Comparison of ENCODE assay signal across 1 cellular context in the genomic region with DNA sequence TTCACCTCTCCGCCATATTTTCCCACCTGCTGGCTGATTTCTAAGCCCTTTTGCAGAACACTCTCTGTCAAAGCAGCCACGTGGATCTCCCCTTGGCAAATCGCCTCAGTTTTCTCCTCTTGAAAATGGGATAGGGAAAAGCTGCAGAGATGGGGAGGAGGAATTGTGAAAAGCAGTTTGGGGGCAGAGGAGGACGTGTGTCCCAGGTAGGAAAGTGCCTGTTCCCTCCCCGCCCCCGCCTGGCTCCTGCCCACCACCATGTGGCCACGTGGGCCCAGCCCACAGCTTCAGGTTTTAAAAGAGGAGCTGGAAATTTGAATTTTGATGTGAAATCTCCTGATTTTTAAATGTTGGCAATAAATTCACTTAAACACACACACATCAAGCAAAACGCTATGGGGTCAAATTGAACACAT.
TF ChIP-seq lines count a peak whose summit lies in the region.

No MANE protein-coding gene starts in this region.

TF ChIP-seq in HepG2, 621 proteins besides CTCF, POLR2A, EP300 and RAD21 (continued from another document and continues in another):
- TF ChIP-seq, protein P1, sequence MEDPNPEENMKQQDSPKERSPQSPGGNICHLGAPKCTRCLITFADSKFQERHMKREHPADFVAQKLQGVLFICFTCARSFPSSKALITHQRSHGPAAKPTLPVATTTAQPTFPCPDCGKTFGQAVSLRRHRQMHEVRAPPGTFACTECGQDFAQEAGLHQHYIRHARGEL (CRISPR knock-in tag; IDR thresholded peaks at IDR 0.05), result no peak
- TF ChIP-seq SNAI1 (CRISPR knock-in tag; IDR thresholded peaks at IDR 0.05; ENCODE audit: borderline replicate concordance) (no peak), ZBTB42 (CRISPR knock-in tag; IDR thresholded peaks at IDR 0.05) (no peak), ZNF550 (CRISPR knock-in tag; IDR thresholded peaks at IDR 0.05; ENCODE audit: borderline replicate concordance) (no peak), ZFY (CRISPR knock-in tag; IDR thresholded peaks at IDR 0.05) (no peak), IRX3 (CRISPR knock-in tag; IDR thresholded peaks at IDR 0.05; ENCODE audit: borderline replicate concordance, low read depth) (0 out of 2 replicates have a peak, but pooled peaks have one; percentile 22), SPEN (CRISPR knock-in tag; IDR thresholded peaks at IDR 0.05; ENCODE audit: low read depth) (no peak; the same call in 1 of the 2 replicates), ZNF235 (CRISPR knock-in tag; IDR thresholded peaks at IDR 0.05; ENCODE audit: borderline replicate concordance) (no peak), ZBTB20 (CRISPR knock-in tag; IDR thresholded peaks at IDR 0.05; ENCODE audit: borderline replicate concordance, low read depth) (0 out of 2 replicates have a peak, but pooled peaks have one; percentile 7), ELF1 (CRISPR knock-in tag; IDR thresholded peaks at IDR 0.05) (no peak), ZNF678 (CRISPR knock-in tag; IDR thresholded peaks at IDR 0.05) (peak; percentile 56; the same call in 1 of the 2 replicates), ZNF572 (CRISPR knock-in tag; IDR thresholded peaks at IDR 0.05) (no peak), PITX1 (CRISPR knock-in tag; IDR thresholded peaks at IDR 0.05) (no peak; the same call in 1 of the 2 replicates), SAP130 (CRISPR knock-in tag; IDR thresholded peaks at IDR 0.05; ENCODE audit: low read depth) (no peak; the same call in 1 of the 2 replicates), SOX13 (IDR thresholded peaks at IDR 0.05) (no peak), SOX13 (CRISPR knock-in tag; conservative IDR thresholded peaks at IDR 0.05 in 1 of 2, IDR thresholded peaks at IDR 0.05 in 1 of 2) (no peak), TEAD2 (CRISPR knock-in tag; IDR thresholded peaks at IDR 0.05) (no peak), IKZF4 (CRISPR knock-in tag; IDR thresholded peaks at IDR 0.05; ENCODE audit: borderline replicate concordance, low read depth, not compliant biosample characterization) (peak; percentile 45), ZNF556 (CRISPR knock-in tag; IDR thresholded peaks at IDR 0.05; ENCODE audit: borderline replicate concordance) (peak; percentile 47; the same call in 1 of the 2 replicates), ZNF557 (CRISPR knock-in tag; IDR thresholded peaks at IDR 0.05) (peak; percentile 9; the same call in 1 of the 2 replicates), ZNF546 (CRISPR knock-in tag; conservative IDR thresholded peaks at IDR 0.05) (no peak), CCDC6 (CRISPR knock-in tag; IDR thresholded peaks at IDR 0.05) (no peak), PTBP1 (IDR thresholded peaks at IDR 0.05; ENCODE audit: low read depth, low read length, poor library complexity, severe bottlenecking) (no peak), RBM22 (optimal IDR thresholded peaks at IDR 0.05; ENCODE audit: low read length) (no peak), ZBTB38 (CRISPR knock-in tag; IDR thresholded peaks at IDR 0.05) (no peak), U2AF1 (optimal IDR thresholded peaks at IDR 0.05; ENCODE audit: low read depth, low read length) (no peak), SALL2 (CRISPR knock-in tag; IDR thresholded peaks at IDR 0.05) (no peak), ZNF761 (CRISPR knock-in tag; conservative IDR thresholded peaks at IDR 0.05) (no peak), ZNF629 (CRISPR knock-in tag; conservative IDR thresholded peaks at IDR 0.05) (peak; percentile 82)
- TF ChIP-seq, protein P2, sequence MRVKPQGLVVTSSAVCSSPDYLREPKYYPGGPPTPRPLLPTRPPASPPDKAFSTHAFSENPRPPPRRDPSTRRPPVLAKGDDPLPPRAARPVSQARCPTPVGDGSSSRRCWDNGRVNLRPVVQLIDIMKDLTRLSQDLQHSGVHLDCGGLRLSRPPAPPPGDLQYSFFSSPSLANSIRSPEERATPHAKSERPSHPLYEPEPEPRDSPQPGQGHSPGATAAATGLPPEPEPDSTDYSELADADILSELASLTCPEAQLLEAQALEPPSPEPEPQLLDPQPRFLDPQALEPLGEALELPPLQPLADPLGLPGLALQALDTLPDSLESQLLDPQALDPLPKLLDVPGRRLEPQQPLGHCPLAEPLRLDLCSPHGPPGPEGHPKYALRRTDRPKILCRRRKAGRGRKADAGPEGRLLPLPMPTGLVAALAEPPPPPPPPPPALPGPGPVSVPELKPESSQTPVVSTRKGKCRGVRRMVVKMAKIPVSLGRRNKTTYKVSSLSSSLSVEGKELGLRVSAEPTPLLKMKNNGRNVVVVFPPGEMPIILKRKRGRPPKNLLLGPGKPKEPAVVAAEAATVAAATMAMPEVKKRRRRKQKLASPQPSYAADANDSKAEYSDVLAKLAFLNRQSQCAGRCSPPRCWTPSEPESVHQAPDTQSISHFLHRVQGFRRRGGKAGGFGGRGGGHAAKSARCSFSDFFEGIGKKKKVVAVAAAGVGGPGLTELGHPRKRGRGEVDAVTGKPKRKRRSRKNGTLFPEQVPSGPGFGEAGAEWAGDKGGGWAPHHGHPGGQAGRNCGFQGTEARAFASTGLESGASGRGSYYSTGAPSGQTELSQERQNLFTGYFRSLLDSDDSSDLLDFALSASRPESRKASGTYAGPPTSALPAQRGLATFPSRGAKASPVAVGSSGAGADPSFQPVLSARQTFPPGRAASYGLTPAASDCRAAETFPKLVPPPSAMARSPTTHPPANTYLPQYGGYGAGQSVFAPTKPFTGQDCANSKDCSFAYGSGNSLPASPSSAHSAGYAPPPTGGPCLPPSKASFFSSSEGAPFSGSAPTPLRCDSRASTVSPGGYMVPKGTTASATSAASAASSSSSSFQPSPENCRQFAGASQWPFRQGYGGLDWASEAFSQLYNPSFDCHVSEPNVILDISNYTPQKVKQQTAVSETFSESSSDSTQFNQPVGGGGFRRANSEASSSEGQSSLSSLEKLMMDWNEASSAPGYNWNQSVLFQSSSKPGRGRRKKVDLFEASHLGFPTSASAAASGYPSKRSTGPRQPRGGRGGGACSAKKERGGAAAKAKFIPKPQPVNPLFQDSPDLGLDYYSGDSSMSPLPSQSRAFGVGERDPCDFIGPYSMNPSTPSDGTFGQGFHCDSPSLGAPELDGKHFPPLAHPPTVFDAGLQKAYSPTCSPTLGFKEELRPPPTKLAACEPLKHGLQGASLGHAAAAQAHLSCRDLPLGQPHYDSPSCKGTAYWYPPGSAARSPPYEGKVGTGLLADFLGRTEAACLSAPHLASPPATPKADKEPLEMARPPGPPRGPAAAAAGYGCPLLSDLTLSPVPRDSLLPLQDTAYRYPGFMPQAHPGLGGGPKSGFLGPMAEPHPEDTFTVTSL (CRISPR knock-in tag; IDR thresholded peaks at IDR 0.05; ENCODE audit: borderline replicate concordance), result 0 out of 2 replicates have a peak, but pooled peaks have one; percentile 24
- TF ChIP-seq, protein P3, sequence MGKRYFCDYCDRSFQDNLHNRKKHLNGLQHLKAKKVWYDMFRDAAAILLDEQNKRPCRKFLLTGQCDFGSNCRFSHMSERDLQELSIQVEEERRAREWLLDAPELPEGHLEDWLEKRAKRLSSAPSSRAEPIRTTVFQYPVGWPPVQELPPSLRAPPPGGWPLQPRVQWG (CRISPR knock-in tag; IDR thresholded peaks at IDR 0.05; ENCODE audit: borderline replicate concordance, low read depth), result no peak
- TF ChIP-seq, protein P4, sequence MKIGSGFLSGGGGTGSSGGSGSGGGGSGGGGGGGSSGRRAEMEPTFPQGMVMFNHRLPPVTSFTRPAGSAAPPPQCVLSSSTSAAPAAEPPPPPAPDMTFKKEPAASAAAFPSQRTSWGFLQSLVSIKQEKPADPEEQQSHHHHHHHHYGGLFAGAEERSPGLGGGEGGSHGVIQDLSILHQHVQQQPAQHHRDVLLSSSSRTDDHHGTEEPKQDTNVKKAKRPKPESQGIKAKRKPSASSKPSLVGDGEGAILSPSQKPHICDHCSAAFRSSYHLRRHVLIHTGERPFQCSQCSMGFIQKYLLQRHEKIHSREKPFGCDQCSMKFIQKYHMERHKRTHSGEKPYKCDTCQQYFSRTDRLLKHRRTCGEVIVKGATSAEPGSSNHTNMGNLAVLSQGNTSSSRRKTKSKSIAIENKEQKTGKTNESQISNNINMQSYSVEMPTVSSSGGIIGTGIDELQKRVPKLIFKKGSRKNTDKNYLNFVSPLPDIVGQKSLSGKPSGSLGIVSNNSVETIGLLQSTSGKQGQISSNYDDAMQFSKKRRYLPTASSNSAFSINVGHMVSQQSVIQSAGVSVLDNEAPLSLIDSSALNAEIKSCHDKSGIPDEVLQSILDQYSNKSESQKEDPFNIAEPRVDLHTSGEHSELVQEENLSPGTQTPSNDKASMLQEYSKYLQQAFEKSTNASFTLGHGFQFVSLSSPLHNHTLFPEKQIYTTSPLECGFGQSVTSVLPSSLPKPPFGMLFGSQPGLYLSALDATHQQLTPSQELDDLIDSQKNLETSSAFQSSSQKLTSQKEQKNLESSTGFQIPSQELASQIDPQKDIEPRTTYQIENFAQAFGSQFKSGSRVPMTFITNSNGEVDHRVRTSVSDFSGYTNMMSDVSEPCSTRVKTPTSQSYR (CRISPR knock-in tag; IDR thresholded peaks at IDR 0.05; ENCODE audit: borderline replicate concordance), result no peak
- TF ChIP-seq, protein P5, sequence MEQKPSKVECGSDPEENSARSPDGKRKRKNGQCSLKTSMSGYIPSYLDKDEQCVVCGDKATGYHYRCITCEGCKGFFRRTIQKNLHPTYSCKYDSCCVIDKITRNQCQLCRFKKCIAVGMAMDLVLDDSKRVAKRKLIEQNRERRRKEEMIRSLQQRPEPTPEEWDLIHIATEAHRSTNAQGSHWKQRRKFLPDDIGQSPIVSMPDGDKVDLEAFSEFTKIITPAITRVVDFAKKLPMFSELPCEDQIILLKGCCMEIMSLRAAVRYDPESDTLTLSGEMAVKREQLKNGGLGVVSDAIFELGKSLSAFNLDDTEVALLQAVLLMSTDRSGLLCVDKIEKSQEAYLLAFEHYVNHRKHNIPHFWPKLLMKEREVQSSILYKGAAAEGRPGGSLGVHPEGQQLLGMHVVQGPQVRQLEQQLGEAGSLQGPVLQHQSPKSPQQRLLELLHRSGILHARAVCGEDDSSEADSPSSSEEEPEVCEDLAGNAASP (CRISPR knock-in tag; IDR thresholded peaks at IDR 0.05; ENCODE audit: borderline replicate concordance), result no peak
- TF ChIP-seq, protein P6, sequence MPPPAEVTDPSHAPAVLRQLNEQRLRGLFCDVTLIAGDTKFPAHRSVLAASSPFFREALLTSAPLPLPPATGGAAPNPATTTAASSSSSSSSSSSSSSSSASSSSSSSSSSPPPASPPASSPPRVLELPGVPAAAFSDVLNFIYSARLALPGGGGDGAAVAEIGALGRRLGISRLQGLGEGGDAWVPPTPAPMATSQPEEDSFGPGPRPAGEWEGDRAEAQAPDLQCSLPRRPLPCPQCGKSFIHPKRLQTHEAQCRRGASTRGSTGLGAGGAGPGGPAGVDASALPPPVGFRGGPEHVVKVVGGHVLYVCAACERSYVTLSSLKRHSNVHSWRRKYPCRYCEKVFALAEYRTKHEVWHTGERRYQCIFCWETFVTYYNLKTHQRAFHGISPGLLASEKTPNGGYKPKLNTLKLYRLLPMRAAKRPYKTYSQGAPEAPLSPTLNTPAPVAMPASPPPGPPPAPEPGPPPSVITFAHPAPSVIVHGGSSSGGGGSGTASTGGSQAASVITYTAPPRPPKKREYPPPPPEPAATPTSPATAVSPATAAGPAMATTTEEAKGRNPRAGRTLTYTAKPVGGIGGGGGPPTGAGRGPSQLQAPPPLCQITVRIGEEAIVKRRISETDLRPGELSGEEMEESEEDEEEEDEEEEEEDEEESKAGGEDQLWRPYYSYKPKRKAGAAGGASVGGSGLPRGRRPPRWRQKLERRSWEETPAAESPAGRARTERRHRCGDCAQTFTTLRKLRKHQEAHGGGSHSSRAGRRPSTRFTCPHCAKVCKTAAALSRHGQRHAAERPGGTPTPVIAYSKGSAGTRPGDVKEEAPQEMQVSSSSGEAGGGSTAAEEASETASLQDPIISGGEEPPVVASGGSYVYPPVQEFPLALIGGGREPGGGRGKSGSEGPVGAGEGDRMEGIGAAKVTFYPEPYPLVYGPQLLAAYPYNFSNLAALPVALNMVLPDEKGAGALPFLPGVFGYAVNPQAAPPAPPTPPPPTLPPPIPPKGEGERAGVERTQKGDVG (CRISPR knock-in tag; IDR thresholded peaks at IDR 0.05; ENCODE audit: borderline replicate concordance), result no peak; the same call in 1 of the 2 replicates
- TF ChIP-seq, protein P7, sequence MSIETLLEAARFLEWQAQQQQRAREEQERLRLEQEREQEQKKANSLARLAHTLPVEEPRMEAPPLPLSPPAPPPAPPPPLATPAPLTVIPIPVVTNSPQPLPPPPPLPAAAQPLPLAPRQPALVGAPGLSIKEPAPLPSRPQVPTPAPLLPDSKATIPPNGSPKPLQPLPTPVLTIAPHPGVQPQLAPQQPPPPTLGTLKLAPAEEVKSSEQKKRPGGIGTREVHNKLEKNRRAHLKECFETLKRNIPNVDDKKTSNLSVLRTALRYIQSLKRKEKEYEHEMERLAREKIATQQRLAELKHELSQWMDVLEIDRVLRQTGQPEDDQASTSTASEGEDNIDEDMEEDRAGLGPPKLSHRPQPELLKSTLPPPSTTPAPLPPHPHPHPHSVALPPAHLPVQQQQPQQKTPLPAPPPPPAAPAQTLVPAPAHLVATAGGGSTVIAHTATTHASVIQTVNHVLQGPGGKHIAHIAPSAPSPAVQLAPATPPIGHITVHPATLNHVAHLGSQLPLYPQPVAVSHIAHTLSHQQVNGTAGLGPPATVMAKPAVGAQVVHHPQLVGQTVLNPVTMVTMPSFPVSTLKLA (IDR thresholded peaks at IDR 0.05), result peak; percentile 74
- TF ChIP-seq, protein P8, sequence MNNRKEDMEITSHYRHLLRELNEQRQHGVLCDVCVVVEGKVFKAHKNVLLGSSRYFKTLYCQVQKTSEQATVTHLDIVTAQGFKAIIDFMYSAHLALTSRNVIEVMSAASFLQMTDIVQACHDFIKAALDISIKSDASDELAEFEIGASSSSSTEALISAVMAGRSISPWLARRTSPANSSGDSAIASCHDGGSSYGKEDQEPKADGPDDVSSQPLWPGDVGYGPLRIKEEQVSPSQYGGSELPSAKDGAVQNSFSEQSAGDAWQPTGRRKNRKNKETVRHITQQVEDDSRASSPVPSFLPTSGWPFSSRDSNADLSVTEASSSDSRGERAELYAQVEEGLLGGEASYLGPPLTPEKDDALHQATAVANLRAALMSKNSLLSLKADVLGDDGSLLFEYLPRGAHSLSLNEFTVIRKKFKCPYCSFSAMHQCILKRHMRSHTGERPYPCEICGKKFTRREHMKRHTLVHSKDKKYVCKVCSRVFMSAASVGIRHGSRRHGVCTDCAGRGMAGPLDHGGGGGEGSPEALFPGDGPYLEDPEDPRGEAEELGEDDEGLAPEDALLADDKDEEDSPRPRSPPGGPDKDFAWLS (CRISPR knock-in tag; IDR thresholded peaks at IDR 0.05; ENCODE audit: borderline replicate concordance), result no peak
- TF ChIP-seq, protein P9, sequence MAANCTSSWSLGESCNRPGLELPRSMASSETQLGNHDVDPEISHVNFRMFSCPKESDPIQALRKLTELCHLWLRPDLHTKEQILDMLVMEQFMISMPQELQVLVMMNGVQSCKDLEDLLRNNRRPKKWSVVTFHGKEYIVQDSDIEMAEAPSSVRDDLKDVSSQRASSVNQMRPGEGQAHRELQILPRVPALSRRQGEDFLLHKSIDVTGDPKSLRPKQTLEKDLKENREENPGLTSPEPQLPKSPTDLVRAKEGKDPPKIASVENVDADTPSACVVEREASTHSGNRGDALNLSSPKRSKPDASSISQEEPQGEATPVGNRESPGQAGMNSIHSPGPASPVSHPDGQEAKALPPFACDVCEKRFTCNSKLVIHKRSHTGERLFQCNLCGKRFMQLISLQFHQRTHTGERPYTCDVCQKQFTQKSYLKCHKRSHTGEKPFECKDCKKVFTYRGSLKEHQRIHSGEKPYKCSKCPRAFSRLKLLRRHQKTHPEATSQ (CRISPR knock-in tag; IDR thresholded peaks at IDR 0.05; ENCODE audit: borderline replicate concordance), result peak; percentile 66; the same call in 1 of the 2 replicates
- TF ChIP-seq, protein P10, sequence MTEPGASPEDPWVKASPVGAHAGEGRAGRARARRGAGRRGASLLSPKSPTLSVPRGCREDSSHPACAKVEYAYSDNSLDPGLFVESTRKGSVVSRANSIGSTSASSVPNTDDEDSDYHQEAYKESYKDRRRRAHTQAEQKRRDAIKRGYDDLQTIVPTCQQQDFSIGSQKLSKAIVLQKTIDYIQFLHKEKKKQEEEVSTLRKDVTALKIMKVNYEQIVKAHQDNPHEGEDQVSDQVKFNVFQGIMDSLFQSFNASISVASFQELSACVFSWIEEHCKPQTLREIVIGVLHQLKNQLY (CRISPR knock-in tag; IDR thresholded peaks at IDR 0.05), result peak; percentile 19; the same call in 1 of the 2 replicates
